Comparison of ENCODE assay signal across 15 cellular contexts in genomic region chr2:158893057-158893456, GRCh38.
DNase-seq lines count a peak whose midpoint lies in the region; ATAC-seq and FAIRE-seq lines count a peak whose summit lies in the region.
"Had no signal": no experiment of that assay in that cellular context is flagged by ENCODE, and none has a peak within 500 bp of the region (broad histone marks: within the 10 kb centered on the region; RNA-seq: fewer than 3 reads in every experiment).

No MANE protein-coding gene starts in this region.

- H3K4me2 ChIP-seq in skeletal muscle satellite cell (ENCODE audit: low read length), result peak overlapping the region; percentile 25

- 71 to 88% (median 77%) methylated on average over 8 of the region's 8 CpGs for WGBS in small intestine, 3 donors

- no peak overlapping the region for H3K27ac ChIP-seq in small intestine (ENCODE audit: low read depth in 1 of 2, low read length in 1 of 2)
- no peak overlapping the region for H3K27ac ChIP-seq in CD4-positive, alpha-beta memory T cell (ENCODE audit: low read depth, low read length)
- H3K27ac ChIP-seq: neutrophil, SJSA1 had no signal

- H3K27ac Mint-ChIP-seq in CD4-positive, alpha-beta memory T cell, result no peak overlapping the region
- no peak overlapping the region for H3K27ac Mint-ChIP-seq in activated T-helper 17 cell treated with anti-CD3 and anti-CD28 coated beads, Interleukin-2, amount 50 U/mL, for 72 hours

- POLR2A ChIA-PET in CD4-positive, alpha-beta memory T cell (lab: Charles Lee; ENCODE audit: partially characterized antibody), result no interaction called here

- H3K27me3 Mint-ChIP-seq in CD4-positive, alpha-beta memory T cell, result peaks cover 12 to 13% of the 10 kb centered on the region in 2 donors
- H3K27me3 Mint-ChIP-seq in activated T-helper 17 cell treated with anti-CD3 and anti-CD28 coated beads, Interleukin-2, amount 50 U/mL, for 72 hours, result peaks cover 16% of the 10 kb centered on the region

- H3K4me3 ChIP-seq in skeletal muscle satellite cell (ENCODE audit: low read length) (no peak overlapping the region), small intestine (ENCODE audit: low read depth in 1 of 2, low read length in 2 of 2) (no peak overlapping the region)
- H3K4me3 ChIP-seq in CD4-positive, alpha-beta memory T cell (ENCODE audit: low read length in 2 of 2), result no peak overlapping the region
- H3K4me3 ChIP-seq: SJSA1 had no signal

- H3K9me3 Mint-ChIP-seq in CD4-positive, alpha-beta memory T cell, result peaks cover 0 to 3% (median 0%) of the 10 kb centered on the region in 8 donors
- H3K9me3 Mint-ChIP-seq in activated T-helper 17 cell treated with anti-CD3 and anti-CD28 coated beads, Interleukin-2, amount 50 U/mL, for 72 hours, result no peaks in the 10 kb centered on the region

- peak; percentile 81 for DNase-seq in G401 (ENCODE audit: low spot score)
- DNase-seq in RPMI7951 (ENCODE audit: low read depth), result peak; percentile 62
- peak; percentile 69 for DNase-seq in fibroblast of peridontal ligament (ENCODE audit: extremely low read depth)
- DNase-seq in OCI-M2 (lab: John Stamatoyannopoulos, UW; ENCODE audit: unreplicated experiment), result no peak
- DNase-seq in small intestine, result no peak
- no peak for DNase-seq in CD4-positive, alpha-beta memory T cell
- DNase-seq: DMS153; effector memory CD4-positive, alpha-beta T cell; NCI-H2029 had no signal

- no peaks in the 10 kb centered on the region for H3K36me3 ChIP-seq in skeletal muscle satellite cell (ENCODE audit: insufficient read depth, low read length)
- no peaks in the 10 kb centered on the region for H3K36me3 ChIP-seq in small intestine (ENCODE audit: control insufficient read depth in 2 of 2, insufficient read depth in 2 of 2, low read length in 2 of 2)
- H3K36me3 ChIP-seq in CD4-positive, alpha-beta memory T cell (ENCODE audit: insufficient read depth, low read length), result no peaks in the 10 kb centered on the region
- H3K36me3 ChIP-seq: neutrophil, SJSA1 had no signal

- H3K9me3 ChIP-seq in skeletal muscle satellite cell (replicated peaks; ENCODE audit: low read length) (no peaks in the 10 kb centered on the region), small intestine (ENCODE audit: control insufficient read depth, low read depth) (no peaks in the 10 kb centered on the region)
- no peaks in the 10 kb centered on the region for H3K9me3 ChIP-seq in CD4-positive, alpha-beta memory T cell (ENCODE audit: control insufficient read depth in 1 of 2, low read length in 2 of 2)
- H3K9me3 ChIP-seq: neutrophil, SJSA1 had no signal

- no peak overlapping the region for H3K9ac ChIP-seq in skeletal muscle satellite cell (ENCODE audit: low read depth, low read length)

- CTCF ChIA-PET in CD4-positive, alpha-beta memory T cell (lab: Charles Lee; ENCODE audit: partially characterized antibody), result no interaction called here

- no peaks in the 10 kb centered on the region for H3K4me1 Mint-ChIP-seq in CD4-positive, alpha-beta memory T cell
- H3K4me1 Mint-ChIP-seq in activated T-helper 17 cell treated with anti-CD3 and anti-CD28 coated beads, Interleukin-2, amount 50 U/mL, for 72 hours, result no peaks in the 10 kb centered on the region

- FAIRE-seq in small intestine (lab: Jason Lieb, UNC), result no peak
- FAIRE-seq: GM18507 had no signal

- H3K27me3 ChIP-seq in skeletal muscle satellite cell (ENCODE audit: control insufficient read depth, insufficient read depth, low read length), result no peaks in the 10 kb centered on the region
- no peaks in the 10 kb centered on the region for H3K27me3 ChIP-seq in small intestine (ENCODE audit: control insufficient read depth in 2 of 2, insufficient read depth in 2 of 2, low read length in 2 of 2)
- H3K27me3 ChIP-seq in CD4-positive, alpha-beta memory T cell (ENCODE audit: insufficient read depth, low read length), result no peaks in the 10 kb centered on the region
- H3K27me3 ChIP-seq: neutrophil, SJSA1 had no signal

- no peak overlapping the region for H3K4me3 Mint-ChIP-seq in CD4-positive, alpha-beta memory T cell
- no peak overlapping the region for H3K4me3 Mint-ChIP-seq in activated T-helper 17 cell treated with anti-CD3 and anti-CD28 coated beads, Interleukin-2, amount 50 U/mL, for 72 hours

- H3K36me3 Mint-ChIP-seq in CD4-positive, alpha-beta memory T cell, result no peaks in the 10 kb centered on the region
- no peaks in the 10 kb centered on the region for H3K36me3 Mint-ChIP-seq in activated T-helper 17 cell treated with anti-CD3 and anti-CD28 coated beads, Interleukin-2, amount 50 U/mL, for 72 hours (ENCODE audit: low read depth)

- no peak for ATAC-seq in activated T-helper 17 cell treated with anti-CD3 and anti-CD28 coated beads, Interleukin-2, amount 50 U/mL, for 72 hours (replicated peaks)
- ATAC-seq: activated naive CD4-positive, alpha-beta T cell treated with anti-CD3 and anti-CD28 coated beads, Interleukin-2, amount 50 U/mL, for 72 hours had no signal

- in situ Hi-C loops in G401 (cut with HindIII; ENCODE audit: low sequenced_read_pairs), result no loop called here

- intact Hi-C loops in CD4-positive, alpha-beta memory T cell (cut with micrococcal nuclease), result no loop called here

- H3K4me1 ChIP-seq in skeletal muscle satellite cell (ENCODE audit: control insufficient read depth, insufficient read depth, low read length), result peaks cover 6% of the 10 kb centered on the region
- H3K4me1 ChIP-seq in small intestine (ENCODE audit: control insufficient read depth in 2 of 2, insufficient read depth in 1 of 2, low read depth in 1 of 2, low read length in 1 of 2), result no peaks in the 10 kb centered on the region
- no peaks in the 10 kb centered on the region for H3K4me1 ChIP-seq in CD4-positive, alpha-beta memory T cell (ENCODE audit: insufficient read depth, low read length)
- H3K4me1 ChIP-seq: SJSA1 had no signal

Comparison
In these comparisons a context has a peak if more than half of its experiments do, and no peak if none do; other contexts are left out.
1. DNase-seq: peak in G401 (single experiment), RPMI7951 (single experiment) and fibroblast of peridontal ligament (single experiment); none in OCI-M2 (single experiment), small intestine (single experiment) and CD4-positive, alpha-beta memory T cell (0 of 5).